Comparison of ENCODE assay signal across 1 cellular context in genomic region chr11:705646-706438, GRCh38.
TF ChIP-seq lines count a peak whose summit lies in the region.

EPS8L2 (plus strand) TSS chr11:706231; CDS start chr11:709408, 3,177 bp downstream.

TF ChIP-seq in HepG2, 621 proteins besides CTCF, POLR2A, EP300 and RAD21 (continued from another document and continues in another):
- TF ChIP-seq KAT2B (IDR thresholded peaks at IDR 0.05; ENCODE audit: borderline replicate concordance, low read depth, low read length) (no peak), MEIS1 (CRISPR knock-in tag; IDR thresholded peaks at IDR 0.05; ENCODE audit: borderline replicate concordance) (no peak), ZNF17 (CRISPR knock-in tag; IDR thresholded peaks at IDR 0.05) (no peak), ZNF562 (CRISPR knock-in tag; IDR thresholded peaks at IDR 0.05; ENCODE audit: borderline replicate concordance) (no peak), ZBTB39 (CRISPR knock-in tag; IDR thresholded peaks at IDR 0.05) (no peak), GATAD1 (CRISPR knock-in tag; IDR thresholded peaks at IDR 0.05) (no peak), FOXO1 (CRISPR knock-in tag; IDR thresholded peaks at IDR 0.05) (peak; percentile 7; the same call in 1 of the 2 replicates), ZNF207 (IDR thresholded peaks at IDR 0.05; ENCODE audit: borderline replicate concordance) (no peak), ZNF496 (CRISPR knock-in tag; IDR thresholded peaks at IDR 0.05; ENCODE audit: insufficient replicate concordance) (no peak), ELF4 (CRISPR knock-in tag; IDR thresholded peaks at IDR 0.05; ENCODE audit: borderline replicate concordance) (no peak), MAFG (CRISPR knock-in tag; IDR thresholded peaks at IDR 0.05) (no peak), SNAI1 (CRISPR knock-in tag; IDR thresholded peaks at IDR 0.05; ENCODE audit: borderline replicate concordance) (no peak), ZNF773 (CRISPR knock-in tag; IDR thresholded peaks at IDR 0.05; ENCODE audit: borderline replicate concordance) (no peak), SCMH1 (CRISPR knock-in tag; IDR thresholded peaks at IDR 0.05; ENCODE audit: borderline replicate concordance) (no peak), HDAC6 (IDR thresholded peaks at IDR 0.05; ENCODE audit: low read depth, low read length) (no peak), GLI4 (CRISPR knock-in tag; IDR thresholded peaks at IDR 0.05; ENCODE audit: borderline replicate concordance) (peak; percentile 12; the same call in 1 of the 2 replicates), MAFK (conservative IDR thresholded peaks at IDR 0.05 in 1 of 2, IDR thresholded peaks at IDR 0.05 in 1 of 2; ENCODE audit: low read length in 2 of 2) (no peak), CCAR2 (optimal IDR thresholded peaks at IDR 0.05; ENCODE audit: low read depth, low read length) (no peak), ZNF83 (CRISPR knock-in tag; IDR thresholded peaks at IDR 0.05; ENCODE audit: borderline replicate concordance) (no peak), JUN (CRISPR knock-in tag; IDR thresholded peaks at IDR 0.05) (no peak), ZMAT3 (CRISPR knock-in tag; conservative IDR thresholded peaks at IDR 0.05) (no peak), ZNF335 (CRISPR knock-in tag; IDR thresholded peaks at IDR 0.05) (no peak), TARDBP (CRISPR knock-in tag; IDR thresholded peaks at IDR 0.05) (no peak), ZFP1 (CRISPR knock-in tag; IDR thresholded peaks at IDR 0.05) (no peak), BRD4 (CRISPR knock-in tag; IDR thresholded peaks at IDR 0.05) (no peak), KAT8 (CRISPR knock-in tag; IDR thresholded peaks at IDR 0.05) (no peak), PCBP1 (IDR thresholded peaks at IDR 0.05; ENCODE audit: borderline replicate concordance, low read depth, low read length) (no peak), HNRNPH1 (optimal IDR thresholded peaks at IDR 0.05; ENCODE audit: low read depth, low read length) (no peak), ZFP62 (CRISPR knock-in tag; IDR thresholded peaks at IDR 0.05) (no peak), ZNF24 (IDR thresholded peaks at IDR 0.05) (no peak), NFIB (CRISPR knock-in tag; IDR thresholded peaks at IDR 0.05; ENCODE audit: borderline replicate concordance) (no peak), GTF2F1 (IDR thresholded peaks at IDR 0.05; ENCODE audit: low read length) (no peak), PATZ1 (CRISPR knock-in tag; IDR thresholded peaks at IDR 0.05) (peak; percentile 75), DMAP1 (CRISPR knock-in tag; IDR thresholded peaks at IDR 0.05) (no peak), ZMYM4 (CRISPR knock-in tag; IDR thresholded peaks at IDR 0.05) (peak; percentile 55; the same call in 1 of the 2 replicates), ZNF672 (CRISPR knock-in tag; IDR thresholded peaks at IDR 0.05) (no peak; the same call in 1 of the 2 replicates), PHB2 (IDR thresholded peaks at IDR 0.05; ENCODE audit: partially characterized antibody) (no peak), CCDC6 (CRISPR knock-in tag; IDR thresholded peaks at IDR 0.05) (no peak), AGO1 (IDR thresholded peaks at IDR 0.05; ENCODE audit: low read depth, low read length, poor library complexity, severe bottlenecking) (peak; percentile 77), HOXA3 (CRISPR knock-in tag; IDR thresholded peaks at IDR 0.05) (peak; percentile 36; the same call in 1 of the 2 replicates), MED13 (CRISPR knock-in tag; IDR thresholded peaks at IDR 0.05) (0 out of 2 replicates have a peak, but pooled peaks have one; percentile 37), GFI1 (CRISPR knock-in tag; IDR thresholded peaks at IDR 0.05; ENCODE audit: borderline replicate concordance) (no peak), MIER3 (CRISPR knock-in tag; IDR thresholded peaks at IDR 0.05; ENCODE audit: borderline replicate concordance) (no peak), NFRKB (IDR thresholded peaks at IDR 0.05) (no peak), MLX (CRISPR knock-in tag; IDR thresholded peaks at IDR 0.05) (no peak), PHF8 (CRISPR knock-in tag; IDR thresholded peaks at IDR 0.05) (no peak; the same call in 1 of the 2 replicates), SIX1 (CRISPR knock-in tag; IDR thresholded peaks at IDR 0.05; ENCODE audit: borderline replicate concordance) (no peak), U2AF1 (optimal IDR thresholded peaks at IDR 0.05; ENCODE audit: low read depth, low read length) (no peak), JARID2 (CRISPR knock-in tag; IDR thresholded peaks at IDR 0.05; ENCODE audit: insufficient replicate concordance) (peak; percentile 55), CEBPZ (IDR thresholded peaks at IDR 0.05; ENCODE audit: low read length) (no peak), SRY (CRISPR knock-in tag; IDR thresholded peaks at IDR 0.05) (no peak)
- TF ChIP-seq, protein P1, sequence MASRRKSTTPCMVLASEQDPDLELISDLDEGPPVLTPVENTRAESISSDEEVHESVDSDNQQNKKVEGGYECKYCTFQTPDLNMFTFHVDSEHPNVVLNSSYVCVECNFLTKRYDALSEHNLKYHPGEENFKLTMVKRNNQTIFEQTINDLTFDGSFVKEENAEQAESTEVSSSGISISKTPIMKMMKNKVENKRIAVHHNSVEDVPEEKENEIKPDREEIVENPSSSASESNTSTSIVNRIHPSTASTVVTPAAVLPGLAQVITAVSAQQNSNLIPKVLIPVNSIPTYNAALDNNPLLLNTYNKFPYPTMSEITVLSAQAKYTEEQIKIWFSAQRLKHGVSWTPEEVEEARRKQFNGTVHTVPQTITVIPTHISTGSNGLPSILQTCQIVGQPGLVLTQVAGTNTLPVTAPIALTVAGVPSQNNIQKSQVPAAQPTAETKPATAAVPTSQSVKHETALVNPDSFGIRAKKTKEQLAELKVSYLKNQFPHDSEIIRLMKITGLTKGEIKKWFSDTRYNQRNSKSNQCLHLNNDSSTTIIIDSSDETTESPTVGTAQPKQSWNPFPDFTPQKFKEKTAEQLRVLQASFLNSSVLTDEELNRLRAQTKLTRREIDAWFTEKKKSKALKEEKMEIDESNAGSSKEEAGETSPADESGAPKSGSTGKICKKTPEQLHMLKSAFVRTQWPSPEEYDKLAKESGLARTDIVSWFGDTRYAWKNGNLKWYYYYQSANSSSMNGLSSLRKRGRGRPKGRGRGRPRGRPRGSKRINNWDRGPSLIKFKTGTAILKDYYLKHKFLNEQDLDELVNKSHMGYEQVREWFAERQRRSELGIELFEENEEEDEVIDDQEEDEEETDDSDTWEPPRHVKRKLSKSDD (CRISPR knock-in tag; IDR thresholded peaks at IDR 0.05; ENCODE audit: low read depth) = no peak
- TF ChIP-seq, protein P2, sequence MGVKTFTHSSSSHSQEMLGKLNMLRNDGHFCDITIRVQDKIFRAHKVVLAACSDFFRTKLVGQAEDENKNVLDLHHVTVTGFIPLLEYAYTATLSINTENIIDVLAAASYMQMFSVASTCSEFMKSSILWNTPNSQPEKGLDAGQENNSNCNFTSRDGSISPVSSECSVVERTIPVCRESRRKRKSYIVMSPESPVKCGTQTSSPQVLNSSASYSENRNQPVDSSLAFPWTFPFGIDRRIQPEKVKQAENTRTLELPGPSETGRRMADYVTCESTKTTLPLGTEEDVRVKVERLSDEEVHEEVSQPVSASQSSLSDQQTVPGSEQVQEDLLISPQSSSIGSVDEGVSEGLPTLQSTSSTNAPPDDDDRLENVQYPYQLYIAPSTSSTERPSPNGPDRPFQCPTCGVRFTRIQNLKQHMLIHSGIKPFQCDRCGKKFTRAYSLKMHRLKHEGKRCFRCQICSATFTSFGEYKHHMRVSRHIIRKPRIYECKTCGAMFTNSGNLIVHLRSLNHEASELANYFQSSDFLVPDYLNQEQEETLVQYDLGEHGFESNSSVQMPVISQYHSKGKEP (CRISPR knock-in tag; IDR thresholded peaks at IDR 0.05) = no peak
- TF ChIP-seq, protein P3, sequence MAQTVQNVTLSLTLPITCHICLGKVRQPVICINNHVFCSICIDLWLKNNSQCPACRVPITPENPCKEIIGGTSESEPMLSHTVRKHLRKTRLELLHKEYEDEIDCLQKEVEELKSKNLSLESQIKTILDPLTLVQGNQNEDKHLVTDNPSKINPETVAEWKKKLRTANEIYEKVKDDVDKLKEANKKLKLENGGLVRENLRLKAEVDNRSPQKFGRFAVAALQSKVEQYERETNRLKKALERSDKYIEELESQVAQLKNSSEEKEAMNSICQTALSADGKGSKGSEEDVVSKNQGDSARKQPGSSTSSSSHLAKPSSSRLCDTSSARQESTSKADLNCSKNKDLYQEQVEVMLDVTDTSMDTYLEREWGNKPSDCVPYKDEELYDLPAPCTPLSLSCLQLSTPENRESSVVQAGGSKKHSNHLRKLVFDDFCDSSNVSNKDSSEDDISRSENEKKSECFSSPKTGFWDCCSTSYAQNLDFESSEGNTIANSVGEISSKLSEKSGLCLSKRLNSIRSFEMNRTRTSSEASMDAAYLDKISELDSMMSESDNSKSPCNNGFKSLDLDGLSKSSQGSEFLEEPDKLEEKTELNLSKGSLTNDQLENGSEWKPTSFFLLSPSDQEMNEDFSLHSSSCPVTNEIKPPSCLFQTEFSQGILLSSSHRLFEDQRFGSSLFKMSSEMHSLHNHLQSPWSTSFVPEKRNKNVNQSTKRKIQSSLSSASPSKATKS (CRISPR knock-in tag; IDR thresholded peaks at IDR 0.05) = no peak
- TF ChIP-seq, protein P4, sequence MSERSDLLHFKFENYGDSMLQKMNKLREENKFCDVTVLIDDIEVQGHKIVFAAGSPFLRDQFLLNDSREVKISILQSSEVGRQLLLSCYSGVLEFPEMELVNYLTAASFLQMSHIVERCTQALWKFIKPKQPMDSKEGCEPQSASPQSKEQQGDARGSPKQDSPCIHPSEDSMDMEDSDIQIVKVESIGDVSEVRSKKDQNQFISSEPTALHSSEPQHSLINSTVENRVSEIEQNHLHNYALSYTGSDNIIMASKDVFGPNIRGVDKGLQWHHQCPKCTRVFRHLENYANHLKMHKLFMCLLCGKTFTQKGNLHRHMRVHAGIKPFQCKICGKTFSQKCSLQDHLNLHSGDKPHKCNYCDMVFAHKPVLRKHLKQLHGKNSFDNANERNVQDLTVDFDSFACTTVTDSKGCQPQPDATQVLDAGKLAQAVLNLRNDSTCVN (CRISPR knock-in tag; IDR thresholded peaks at IDR 0.05; ENCODE audit: borderline replicate concordance) = no peak
- TF ChIP-seq, protein P5, sequence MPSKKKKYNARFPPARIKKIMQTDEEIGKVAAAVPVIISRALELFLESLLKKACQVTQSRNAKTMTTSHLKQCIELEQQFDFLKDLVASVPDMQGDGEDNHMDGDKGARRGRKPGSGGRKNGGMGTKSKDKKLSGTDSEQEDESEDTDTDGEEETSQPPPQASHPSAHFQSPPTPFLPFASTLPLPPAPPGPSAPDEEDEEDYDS (CRISPR knock-in tag; IDR thresholded peaks at IDR 0.05) = no peak; the same call in 1 of the 2 replicates
- TF ChIP-seq, protein P6, sequence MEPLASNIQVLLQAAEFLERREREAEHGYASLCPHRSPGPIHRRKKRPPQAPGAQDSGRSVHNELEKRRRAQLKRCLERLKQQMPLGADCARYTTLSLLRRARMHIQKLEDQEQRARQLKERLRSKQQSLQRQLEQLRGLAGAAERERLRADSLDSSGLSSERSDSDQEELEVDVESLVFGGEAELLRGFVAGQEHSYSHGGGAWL (CRISPR knock-in tag; IDR thresholded peaks at IDR 0.05) = no peak
